Comparison of ENCODE assay signal across 20 cellular contexts in the genomic region with DNA sequence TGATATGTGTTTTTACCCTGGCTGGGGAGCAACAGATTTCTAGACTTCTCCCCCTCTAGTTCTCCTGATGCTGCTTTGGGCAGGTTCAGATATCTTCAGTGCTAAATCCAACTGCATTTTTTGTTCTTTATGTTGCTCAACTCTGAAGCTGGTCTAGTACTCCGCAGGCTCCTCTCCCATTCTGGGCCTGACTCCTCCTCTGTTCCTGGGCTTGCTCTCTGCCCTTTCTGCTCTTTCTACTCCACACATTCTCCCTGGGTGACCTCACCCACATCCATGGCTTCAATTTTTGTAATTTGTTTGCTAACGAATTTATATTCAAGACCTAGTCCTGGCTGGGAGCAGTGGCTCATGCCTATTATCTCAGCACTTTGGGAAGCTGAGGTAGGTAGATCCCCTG. TPM values are rescaled to one million over a fixed set of nuclear protein-coding genes. Genes with fewer than 3 reads are reported as not detected.
A peak's percentile ranks its signal among the peaks of the same experiment; 100 is the strongest.
DNase-seq lines count a peak whose midpoint lies in the region; ATAC-seq and TF ChIP-seq lines count a peak whose summit lies in the region.
"Had no signal": no experiment of that assay in that cellular context is flagged by ENCODE, and none has a peak within 500 bp of the region (broad histone marks: within the 10 kb centered on the region; RNA-seq: fewer than 3 reads in every experiment).

No MANE protein-coding gene starts in this region.

- H3K4me1 Mint-ChIP-seq in activated CD8-positive, alpha-beta memory T cell treated with anti-CD3 and anti-CD28 coated beads, Interleukin-2, amount 10 ng/mL, durations not matched to agents 7 days and 5 days, result peaks cover 85% of the 10 kb centered on the region
- peaks cover 90% of the 10 kb centered on the region for H3K4me1 Mint-ChIP-seq in activated naive CD8-positive, alpha-beta T cell treated with anti-CD3 and anti-CD28 coated beads, Interleukin-2, amount 50 U/mL, for 24 hours
- peaks cover 76 to 90% of the 10 kb centered on the region in 2 donors for H3K4me1 Mint-ChIP-seq in natural killer cell treated with Interleukin-12 subunit alpha and Interleukin-12 subunit beta and Interleukin-15 and Interleukin-18, amount 100 ng/mL, for 72 hours (ENCODE audit: low read depth in 2 of 2)
- peaks cover 66% of the 10 kb centered on the region for H3K4me1 Mint-ChIP-seq in progenitor cell of endocrine pancreas (ENCODE audit: low read depth)

- no peaks in the 10 kb centered on the region for H3K9me3 Mint-ChIP-seq in activated CD8-positive, alpha-beta memory T cell treated with anti-CD3 and anti-CD28 coated beads, Interleukin-2, amount 10 ng/mL, durations not matched to agents 7 days and 5 days (ENCODE audit: low read depth)
- H3K9me3 Mint-ChIP-seq in activated naive CD8-positive, alpha-beta T cell treated with anti-CD3 and anti-CD28 coated beads, Interleukin-2, amount 50 U/mL, for 24 hours, result no peaks in the 10 kb centered on the region
- no peaks in the 10 kb centered on the region for H3K9me3 Mint-ChIP-seq in natural killer cell treated with Interleukin-12 subunit alpha and Interleukin-12 subunit beta and Interleukin-15 and Interleukin-18, amount 100 ng/mL, for 72 hours
- no peaks in the 10 kb centered on the region for H3K9me3 Mint-ChIP-seq in progenitor cell of endocrine pancreas (ENCODE audit: low read depth)
- H3K9me3 Mint-ChIP-seq: CD14-positive monocyte had no signal

- H3K4me3 Mint-ChIP-seq in activated CD8-positive, alpha-beta memory T cell treated with anti-CD3 and anti-CD28 coated beads, Interleukin-2, amount 10 ng/mL, durations not matched to agents 7 days and 5 days, result peak overlapping the region; percentile 4
- peak overlapping the region; percentile 98 for H3K4me3 Mint-ChIP-seq in activated naive CD8-positive, alpha-beta T cell treated with anti-CD3 and anti-CD28 coated beads, Interleukin-2, amount 50 U/mL, for 24 hours
- peak overlapping the region; percentile 26 for H3K4me3 Mint-ChIP-seq in natural killer cell treated with Interleukin-12 subunit alpha and Interleukin-12 subunit beta and Interleukin-15 and Interleukin-18, amount 100 ng/mL, for 72 hours
- no peak overlapping the region for H3K4me3 Mint-ChIP-seq in progenitor cell of endocrine pancreas (ENCODE audit: low read depth)
- H3K4me3 Mint-ChIP-seq: CD14-positive monocyte had no signal

- H3K36me3 ChIP-seq in HUES48 (ENCODE audit: control insufficient read depth, insufficient read depth, low read length), result no peaks in the 10 kb centered on the region
- H3K36me3 ChIP-seq: cardiac muscle cell, right lobe of liver had no signal

- no peaks in the 10 kb centered on the region for H3K27me3 ChIP-seq in HUES48 (ENCODE audit: control insufficient read depth, insufficient read depth, low read length)
- H3K27me3 ChIP-seq: cardiac muscle cell had no signal

- H3K27me3 Mint-ChIP-seq in activated CD8-positive, alpha-beta memory T cell treated with anti-CD3 and anti-CD28 coated beads, Interleukin-2, amount 10 ng/mL, durations not matched to agents 7 days and 5 days, result no peaks in the 10 kb centered on the region
- no peaks in the 10 kb centered on the region for H3K27me3 Mint-ChIP-seq in activated naive CD8-positive, alpha-beta T cell treated with anti-CD3 and anti-CD28 coated beads, Interleukin-2, amount 50 U/mL, for 24 hours
- no peaks in the 10 kb centered on the region for H3K27me3 Mint-ChIP-seq in natural killer cell treated with Interleukin-12 subunit alpha and Interleukin-12 subunit beta and Interleukin-15 and Interleukin-18, amount 100 ng/mL, for 72 hours
- no peaks in the 10 kb centered on the region for H3K27me3 Mint-ChIP-seq in progenitor cell of endocrine pancreas

- TF ChIP-seq CTCF in progenitor cell of endocrine pancreas (IDR thresholded peaks at IDR 0.05; ENCODE audit: unreplicated experiment), result no peak

- peak overlapping the region; percentile 67 for H3K27ac Mint-ChIP-seq in activated CD8-positive, alpha-beta memory T cell treated with anti-CD3 and anti-CD28 coated beads, Interleukin-2, amount 10 ng/mL, durations not matched to agents 7 days and 5 days
- H3K27ac Mint-ChIP-seq in activated naive CD8-positive, alpha-beta T cell treated with anti-CD3 and anti-CD28 coated beads, Interleukin-2, amount 50 U/mL, for 24 hours, result peak overlapping the region; percentile 98
- peak overlapping the region; percentile 68 to 83 for H3K27ac Mint-ChIP-seq in natural killer cell treated with Interleukin-12 subunit alpha and Interleukin-12 subunit beta and Interleukin-15 and Interleukin-18, amount 100 ng/mL, for 72 hours
- H3K27ac Mint-ChIP-seq in progenitor cell of endocrine pancreas, result no peak overlapping the region

- H3K9me3 ChIP-seq in HUES48 (ENCODE audit: control insufficient read depth, insufficient read depth, low read length), result no peaks in the 10 kb centered on the region
- H3K9me3 ChIP-seq: right lobe of liver had no signal

- no peak overlapping the region for H3K4me3 ChIP-seq in HUES48 (ENCODE audit: low read depth, low read length)
- H3K4me3 ChIP-seq: cardiac muscle cell, right lobe of liver had no signal

- H3K27ac ChIP-seq in HUES48 (ENCODE audit: low read depth, low read length), result peak overlapping the region; percentile 11
- H3K27ac ChIP-seq: cardiac muscle cell, right lobe of liver had no signal

- ATAC-seq in activated CD8-positive, alpha-beta memory T cell treated with anti-CD3 and anti-CD28 coated beads, Interleukin-2, amount 10 ng/mL, durations not matched to agents 7 days and 5 days, result no peak
- no peak for ATAC-seq in activated naive CD8-positive, alpha-beta T cell treated with anti-CD3 and anti-CD28 coated beads, Interleukin-2, amount 50 U/mL, for 24 hours
- no peak for ATAC-seq in natural killer cell treated with Interleukin-12 subunit alpha and Interleukin-12 subunit beta and Interleukin-15 and Interleukin-18, amount 100 ng/mL, for 72 hours
- ATAC-seq: esophagus mucosa, right lobe of liver had no signal

- CTCF ChIA-PET in activated CD8-positive, alpha-beta memory T cell treated with anti-CD3 and anti-CD28 coated beads, Interleukin-2, amount 10 ng/mL, durations not matched to agents 7 days and 5 days (lab: Charles Lee), result interaction anchor here (1.2 kb wide), 1 partner anchor 107 kb away, joined by 4 read pairs; no protein-coding TSS in a partner anchor

- no peak overlapping the region for H3K9ac ChIP-seq in HUES48 (ENCODE audit: low read depth, low read length)

- peaks cover 81% of the 10 kb centered on the region for H3K4me1 ChIP-seq in HUES48 (ENCODE audit: control insufficient read depth, insufficient read depth, low read length)
- H3K4me1 ChIP-seq: right lobe of liver had no signal

- DNase-seq in activated CD8-positive, alpha-beta memory T cell treated with anti-CD3 and anti-CD28 coated beads, Interleukin-2, amount 10 ng/mL, durations not matched to agents 7 days and 5 days, result no peak
- DNase-seq in activated CD8-positive, alpha-beta memory T cell treated with anti-CD3 and anti-CD28 coated beads, Interleukin-2, amount 50 U/mL, for 48 hours, result no peak
- DNase-seq in activated naive CD8-positive, alpha-beta T cell treated with anti-CD3 and anti-CD28 coated beads, Interleukin-2, amount 50 U/mL, for 24 hours, result no peak
- DNase-seq in natural killer cell treated with Interleukin-12 subunit alpha and Interleukin-12 subunit beta and Interleukin-15 and Interleukin-18, amount 100 ng/mL, for 72 hours (ENCODE audit: low spot score), result no peak
- DNase-seq in SKM-1 treated with dmso at 0.1 percent for 144 hours (lab: John Stamatoyannopoulos, UW; ENCODE audit: unreplicated experiment), result no peak
- no peak for DNase-seq in progenitor cell of endocrine pancreas (ENCODE audit: low spot score, unreplicated experiment)
- DNase-seq in middle frontal gyrus (ENCODE audit: extremely low spot score, low spot score), result no peak
- DNase-seq: DND-41, H7, midbrain, MV-4-11, NCI-H2029, NCI-H446 treated with DMSO at 0.1 percent for 48 hours, occipital lobe, right lobe of liver, RPMI8226 had no signal

- H3K36me3 Mint-ChIP-seq in activated CD8-positive, alpha-beta memory T cell treated with anti-CD3 and anti-CD28 coated beads, Interleukin-2, amount 10 ng/mL, durations not matched to agents 7 days and 5 days, result peaks cover 19% of the 10 kb centered on the region
- H3K36me3 Mint-ChIP-seq in activated naive CD8-positive, alpha-beta T cell treated with anti-CD3 and anti-CD28 coated beads, Interleukin-2, amount 50 U/mL, for 24 hours (ENCODE audit: low read depth), result peaks cover 77% of the 10 kb centered on the region
- H3K36me3 Mint-ChIP-seq in natural killer cell treated with Interleukin-12 subunit alpha and Interleukin-12 subunit beta and Interleukin-15 and Interleukin-18, amount 100 ng/mL, for 72 hours, result peaks cover 9% of the 10 kb centered on the region
- peaks cover 8% of the 10 kb centered on the region for H3K36me3 Mint-ChIP-seq in progenitor cell of endocrine pancreas (ENCODE audit: insufficient read depth)

RNA-seq across cellular contexts. Expression of a gene that starts 6.4 kb away (rescaled TPM):
- 100 to 1,000 TPM; 266 to 323 TPM for total RNA-seq in activated CD8-positive, alpha-beta memory T cell treated with anti-CD3 and anti-CD28 coated beads, Interleukin-2, amount 10 ng/mL, durations not matched to agents 7 days and 5 days
- 100 to 1,000 TPM; 273 to 443 TPM for total RNA-seq in natural killer cell treated with Interleukin-12 subunit alpha and Interleukin-12 subunit beta and Interleukin-15 and Interleukin-18, amount 100 ng/mL, for 72 hours
- 159 and 169 TPM in 2 replicates for total RNA-seq in progenitor cell of endocrine pancreas
